1 cellular context compared by ENCODE assay signal in the genomic region with DNA sequence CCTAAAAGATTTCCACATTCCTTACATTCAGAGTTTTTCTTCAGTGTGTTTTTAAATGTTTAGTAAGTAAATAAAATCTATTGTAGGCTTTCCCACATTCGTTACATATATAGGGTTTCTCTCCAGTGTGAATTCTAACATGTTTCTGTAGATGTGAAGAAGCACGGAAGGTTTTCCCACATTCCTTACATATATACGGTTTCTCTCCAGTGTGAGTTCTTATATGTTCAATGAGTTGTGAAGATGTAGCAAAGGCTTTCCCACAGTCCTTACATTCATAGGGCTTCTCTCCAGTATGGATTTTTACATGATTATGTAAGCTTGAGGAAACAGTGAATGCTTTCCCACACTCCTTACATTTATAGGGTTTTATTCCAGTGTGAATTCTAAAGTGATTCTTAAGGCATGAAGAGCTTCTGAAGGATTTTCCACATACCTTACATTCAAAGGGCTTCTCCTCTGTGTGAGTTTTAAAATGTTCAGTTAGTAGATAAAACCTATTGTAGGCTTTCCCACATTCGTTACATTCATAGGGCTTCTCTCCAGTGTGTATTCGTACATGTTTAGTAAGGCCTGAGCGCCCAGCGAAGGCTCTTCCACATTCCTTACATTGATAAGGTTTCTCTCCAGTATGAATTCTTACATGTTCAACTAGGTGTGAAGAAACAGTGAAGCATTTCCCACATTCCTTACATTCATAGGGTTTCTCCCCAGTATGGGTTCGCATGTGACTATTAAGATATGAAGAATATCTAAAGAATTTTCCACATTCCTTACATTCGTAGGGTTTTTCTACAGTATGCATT.
TF ChIP-seq lines count a peak whose summit lies in the region.

No MANE protein-coding gene starts in this region.

TF ChIP-seq in HepG2, 621 proteins besides CTCF, POLR2A, EP300 and RAD21:
- TF ChIP-seq YEATS2 (CRISPR knock-in tag; IDR thresholded peaks at IDR 0.05; ENCODE audit: borderline replicate concordance), result no peak
- no peak for TF ChIP-seq ZNF839 (CRISPR knock-in tag; IDR thresholded peaks at IDR 0.05; ENCODE audit: borderline replicate concordance)
- TF ChIP-seq ZMYM2 (CRISPR knock-in tag; IDR thresholded peaks at IDR 0.05), result no peak
- no peak for TF ChIP-seq AHR (CRISPR knock-in tag; IDR thresholded peaks at IDR 0.05)
- TF ChIP-seq, protein P1, sequence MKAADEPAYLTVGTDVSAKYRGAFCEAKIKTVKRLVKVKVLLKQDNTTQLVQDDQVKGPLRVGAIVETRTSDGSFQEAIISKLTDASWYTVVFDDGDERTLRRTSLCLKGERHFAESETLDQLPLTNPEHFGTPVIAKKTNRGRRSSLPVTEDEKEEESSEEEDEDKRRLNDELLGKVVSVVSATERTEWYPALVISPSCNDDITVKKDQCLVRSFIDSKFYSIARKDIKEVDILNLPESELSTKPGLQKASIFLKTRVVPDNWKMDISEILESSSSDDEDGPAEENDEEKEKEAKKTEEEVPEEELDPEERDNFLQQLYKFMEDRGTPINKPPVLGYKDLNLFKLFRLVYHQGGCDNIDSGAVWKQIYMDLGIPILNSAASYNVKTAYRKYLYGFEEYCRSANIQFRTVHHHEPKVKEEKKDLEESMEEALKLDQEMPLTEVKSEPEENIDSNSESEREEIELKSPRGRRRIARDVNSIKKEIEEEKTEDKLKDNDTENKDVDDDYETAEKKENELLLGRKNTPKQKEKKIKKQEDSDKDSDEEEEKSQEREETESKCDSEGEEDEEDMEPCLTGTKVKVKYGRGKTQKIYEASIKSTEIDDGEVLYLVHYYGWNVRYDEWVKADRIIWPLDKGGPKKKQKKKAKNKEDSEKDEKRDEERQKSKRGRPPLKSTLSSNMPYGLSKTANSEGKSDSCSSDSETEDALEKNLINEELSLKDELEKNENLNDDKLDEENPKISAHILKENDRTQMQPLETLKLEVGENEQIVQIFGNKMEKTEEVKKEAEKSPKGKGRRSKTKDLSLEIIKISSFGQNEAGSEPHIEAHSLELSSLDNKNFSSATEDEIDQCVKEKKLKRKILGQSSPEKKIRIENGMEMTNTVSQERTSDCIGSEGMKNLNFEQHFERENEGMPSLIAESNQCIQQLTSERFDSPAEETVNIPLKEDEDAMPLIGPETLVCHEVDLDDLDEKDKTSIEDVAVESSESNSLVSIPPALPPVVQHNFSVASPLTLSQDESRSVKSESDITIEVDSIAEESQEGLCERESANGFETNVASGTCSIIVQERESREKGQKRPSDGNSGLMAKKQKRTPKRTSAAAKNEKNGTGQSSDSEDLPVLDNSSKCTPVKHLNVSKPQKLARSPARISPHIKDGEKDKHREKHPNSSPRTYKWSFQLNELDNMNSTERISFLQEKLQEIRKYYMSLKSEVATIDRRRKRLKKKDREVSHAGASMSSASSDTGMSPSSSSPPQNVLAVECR (CRISPR knock-in tag; IDR thresholded peaks at IDR 0.05; ENCODE audit: borderline replicate concordance), result no peak
- TF ChIP-seq CCAR2 (optimal IDR thresholded peaks at IDR 0.05; ENCODE audit: low read depth, low read length), result no peak
- TF ChIP-seq HCFC1 (IDR thresholded peaks at IDR 0.05; ENCODE audit: low read depth, low read length), result no peak
- TF ChIP-seq, protein P2, sequence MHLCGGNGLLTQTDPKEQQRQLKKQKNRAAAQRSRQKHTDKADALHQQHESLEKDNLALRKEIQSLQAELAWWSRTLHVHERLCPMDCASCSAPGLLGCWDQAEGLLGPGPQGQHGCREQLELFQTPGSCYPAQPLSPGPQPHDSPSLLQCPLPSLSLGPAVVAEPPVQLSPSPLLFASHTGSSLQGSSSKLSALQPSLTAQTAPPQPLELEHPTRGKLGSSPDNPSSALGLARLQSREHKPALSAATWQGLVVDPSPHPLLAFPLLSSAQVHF (CRISPR knock-in tag; IDR thresholded peaks at IDR 0.05), result no peak
- no peak for TF ChIP-seq TBX3 (IDR thresholded peaks at IDR 0.05; ENCODE audit: borderline replicate concordance)
- no peak for TF ChIP-seq ZC3H4 (CRISPR knock-in tag; IDR thresholded peaks at IDR 0.05; ENCODE audit: borderline replicate concordance)
- no peak for TF ChIP-seq TCF7 (IDR thresholded peaks at IDR 0.05; ENCODE audit: low read depth)
- no peak for TF ChIP-seq NAIF1 (CRISPR knock-in tag; IDR thresholded peaks at IDR 0.05; ENCODE audit: borderline replicate concordance)
- TF ChIP-seq MZF1 (CRISPR knock-in tag; IDR thresholded peaks at IDR 0.05; ENCODE audit: borderline replicate concordance), result no peak
- TF ChIP-seq ZNF816 (CRISPR knock-in tag; IDR thresholded peaks at IDR 0.05; ENCODE audit: borderline replicate concordance), result no peak
- no peak for TF ChIP-seq DNMT3B (CRISPR knock-in tag; conservative IDR thresholded peaks at IDR 0.05)
- no peak for TF ChIP-seq NFKBIZ (CRISPR knock-in tag; IDR thresholded peaks at IDR 0.05)
- TF ChIP-seq, protein P3, sequence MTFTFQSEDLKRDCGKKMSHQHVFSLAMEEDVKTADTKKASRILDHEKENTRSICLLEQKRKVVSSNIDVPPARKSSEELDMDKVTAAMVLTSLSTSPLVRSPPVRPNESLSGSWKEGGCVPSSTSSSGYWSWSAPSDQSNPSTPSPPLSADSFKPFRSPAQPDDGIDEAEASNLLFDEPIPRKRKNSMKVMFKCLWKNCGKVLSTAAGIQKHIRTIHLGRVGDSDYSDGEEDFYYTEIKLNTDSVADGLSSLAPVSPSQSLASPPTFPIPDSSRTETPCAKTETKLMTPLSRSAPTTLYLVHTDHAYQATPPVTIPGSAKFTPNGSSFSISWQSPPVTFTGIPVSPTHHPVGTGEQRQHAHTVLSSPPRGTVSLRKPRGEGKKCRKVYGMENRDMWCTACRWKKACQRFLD (CRISPR knock-in tag; IDR thresholded peaks at IDR 0.05; ENCODE audit: borderline replicate concordance), result no peak
- TF ChIP-seq ZNF510 (CRISPR knock-in tag; IDR thresholded peaks at IDR 0.05; ENCODE audit: low read depth), result no peak
